Comparison of ENCODE assay signal across 12 cellular contexts in genomic region chr2:234596696-234597575, GRCh38.
"Had no signal": no experiment of that assay in that cellular context is flagged by ENCODE, and none has a peak within 500 bp of the region (broad histone marks: within the 10 kb centered on the region; RNA-seq: fewer than 3 reads in every experiment).

No MANE protein-coding gene starts in this region.

- DNase-seq: activated CD4-positive, alpha-beta T cell treated with anti-CD3 and anti-CD28 coated beads for 1 hour; activated CD4-positive, alpha-beta T cell treated with anti-CD3 and anti-CD28 coated beads, Interleukin-2, amount 50 U/mL, for 48 hours; activated CD8-positive, alpha-beta memory T cell treated with anti-CD3 and anti-CD28 coated beads, Interleukin-2, amount 50 U/mL, for 48 hours; activated naive CD4-positive, alpha-beta T cell treated with anti-CD3 and anti-CD28 coated beads for 36 hours; colonic mucosa; effector CD4-positive, alpha-beta T cell; immature natural killer cell; naive B cell; ovary; stimulated activated CD4-positive, alpha-beta T cell treated with anti-CD3 and anti-CD28 coated beads, Interleukin-4, amount 100 ng/mL, for 24 hours had no signal

- H3K27me3 Mint-ChIP-seq: naive B cell had no signal

- H3K36me3 Mint-ChIP-seq: immature natural killer cell, naive B cell had no signal

- H3K36me3 ChIP-seq: colonic mucosa, gastroesophageal sphincter, ovary had no signal

- H3K4me1 ChIP-seq: colonic mucosa, gastroesophageal sphincter had no signal

- ATAC-seq: gastroesophageal sphincter had no signal

- H3K27me3 ChIP-seq: colonic mucosa, gastroesophageal sphincter, ovary had no signal

- H3K27ac ChIP-seq: colonic mucosa, gastroesophageal sphincter, ovary had no signal

- H3K4me1 Mint-ChIP-seq: immature natural killer cell, naive B cell had no signal

- H3K27ac Mint-ChIP-seq: activated naive CD4-positive, alpha-beta T cell treated with anti-CD3 and anti-CD28 coated beads for 36 hours; immature natural killer cell; naive B cell had no signal

- H3K9me3 Mint-ChIP-seq: activated naive CD4-positive, alpha-beta T cell treated with anti-CD3 and anti-CD28 coated beads for 36 hours; immature natural killer cell; naive B cell had no signal

- H3K4me3 ChIP-seq: colonic mucosa, gastroesophageal sphincter, lung, ovary had no signal

- H3K4me3 Mint-ChIP-seq: activated naive CD4-positive, alpha-beta T cell treated with anti-CD3 and anti-CD28 coated beads for 36 hours; immature natural killer cell; naive B cell had no signal

- H3K9me3 ChIP-seq: colonic mucosa, gastroesophageal sphincter, ovary had no signal
